8 cellular contexts compared by ENCODE assay signal in the genomic region with DNA sequence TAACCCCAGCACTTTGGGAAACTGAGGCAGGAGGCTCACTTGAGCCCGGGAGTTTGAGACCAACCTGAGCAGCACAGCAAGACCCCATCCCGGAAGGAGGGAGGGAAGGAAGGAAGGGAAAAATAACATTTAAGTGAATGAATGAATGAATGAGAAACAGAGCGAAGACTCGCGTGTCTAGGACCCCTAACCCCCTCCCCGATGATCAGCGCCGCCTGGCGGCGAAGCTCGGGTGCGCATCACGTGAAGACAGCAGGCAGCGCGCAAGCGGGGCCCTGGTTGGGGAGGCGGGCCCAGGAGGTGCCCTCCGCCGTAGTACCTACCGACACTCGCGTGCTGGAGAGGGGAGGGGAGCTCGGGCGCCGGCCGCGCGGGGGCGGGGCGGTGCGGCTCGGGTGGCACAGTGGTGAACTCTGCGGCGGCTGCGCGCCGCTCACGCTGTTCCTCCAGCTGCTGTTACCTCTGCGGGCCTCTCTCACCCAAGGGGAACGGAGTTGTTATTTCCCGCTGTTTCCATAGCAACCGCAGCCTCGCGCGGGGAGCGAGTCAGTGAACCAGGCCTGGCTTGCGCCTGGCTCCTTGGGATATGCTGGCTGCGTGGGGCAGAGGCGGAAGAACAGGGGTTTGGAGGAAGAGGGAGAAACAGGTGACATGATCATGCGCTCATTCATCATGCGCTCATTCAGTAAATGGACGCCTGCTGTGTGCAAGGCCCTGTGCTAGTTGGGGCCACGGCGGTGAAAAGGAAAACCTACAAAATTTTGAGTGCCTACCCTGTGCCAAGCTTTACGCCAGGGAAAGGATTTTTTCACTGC. TPM values are rescaled to one million over a fixed set of nuclear protein-coding genes. Genes with fewer than 3 reads are reported as not detected.
DNase-seq lines count a peak whose midpoint lies in the region; ATAC-seq and TF ChIP-seq lines count a peak whose summit lies in the region.

No MANE protein-coding gene starts in this region.

- H4K20me1 ChIP-seq in BLaER1 treated with 17β-estradiol and CSF1 and Interleukin-3, amounts not matched to agents 10 nM and 100 nM, result no peaks in the 10 kb centered on the region

- peak overlapping the region; percentile 51 to 82 (median 70) for H3K4me2 ChIP-seq in BLaER1 treated with 17β-estradiol and CSF1 and Interleukin-3, amounts not matched to agents 10 nM and 100 nM

- peak; percentile 89 for DNase-seq in NCI-H526 treated with DMSO at 0.1 percent for 48 hours (lab: John Stamatoyannopoulos, UW)
- DNase-seq in activated CD4-positive, alpha-beta T cell treated with anti-CD3 and anti-CD28 coated beads, Interleukin-2, amount 50 U/mL, for 24 hours (ENCODE audit: low read depth in 1 of 2, low spot score in 1 of 2), result peak; percentile 63 to 74
- DNase-seq in right lobe of liver, result peak; percentile 46 to 73 (median 57)
- DNase-seq in stimulated activated CD4-positive, alpha-beta T cell treated with anti-CD3 and anti-CD28 coated beads, Interleukin-4, amount 100 ng/mL, for 24 hours, result peak; percentile 80

- peaks cover 9 to 14% (median 13%) of the 10 kb centered on the region in 11 experiments for H3K9me3 ChIP-seq in BLaER1 treated with 17β-estradiol and CSF1 and Interleukin-3, amounts not matched to agents 10 nM and 100 nM (replicated peaks in 1 of 11)
- H3K9me3 ChIP-seq in duodenal mucosa (ENCODE audit: control insufficient read depth in 1 of 2, low read length in 2 of 2), result no peaks in the 10 kb centered on the region
- no peaks in the 10 kb centered on the region for H3K9me3 ChIP-seq in right lobe of liver

- TF ChIP-seq CTCF in right lobe of liver (IDR thresholded peaks at IDR 0.05), result peak; percentile 36 to 70 (median 50)

- 17% methylated on average over 36 of the region's 55 CpGs for WGBS in right lobe of liver (ENCODE audit: insufficient coverage, low coverage, low lambda C conversion rate, missing lambda C conversion rate)

- H3K36me3 ChIP-seq in BLaER1 treated with 17β-estradiol and CSF1 and Interleukin-3, amounts not matched to agents 10 nM and 100 nM, result no peaks in the 10 kb centered on the region
- H3K36me3 ChIP-seq in duodenal mucosa (ENCODE audit: control insufficient read depth in 1 of 2, insufficient read depth in 2 of 2, low read length in 2 of 2) (no peaks in the 10 kb centered on the region), right lobe of liver (no peaks in the 10 kb centered on the region)

- H3K4me1 ChIP-seq in BLaER1 treated with 17β-estradiol and CSF1 and Interleukin-3, amounts not matched to agents 10 nM and 100 nM, result peaks cover 0 to 10% (median 6%) of the 10 kb centered on the region in 10 experiments; a peak in 11 of 20 replicates
- H3K4me1 ChIP-seq in duodenal mucosa (ENCODE audit: control insufficient read depth in 1 of 2, insufficient read depth in 2 of 2, low read length in 2 of 2) (peaks cover 18 to 19% of the 10 kb centered on the region in 2 donors), right lobe of liver (peaks cover 0 to 22% (median 3%) of the 10 kb centered on the region in 4 donors)

- no peaks in the 10 kb centered on the region for H3K27me3 ChIP-seq in BLaER1 treated with 17β-estradiol and CSF1 and Interleukin-3, amounts not matched to agents 10 nM and 100 nM
- H3K27me3 ChIP-seq in duodenal mucosa (ENCODE audit: control insufficient read depth in 1 of 2, insufficient read depth in 2 of 2, low read length in 2 of 2) (peaks cover 0 to 9% of the 10 kb centered on the region in 2 donors), right lobe of liver (no peaks in the 10 kb centered on the region)

- TF ChIP-seq POLR2A in right lobe of liver (IDR thresholded peaks at IDR 0.05), result no peak

- H3K27ac ChIP-seq in BLaER1 treated with 17β-estradiol and CSF1 and Interleukin-3, amounts not matched to agents 10 nM and 100 nM, result peak overlapping the region in 2 of 11 experiments; percentile 42 to 51; a peak in 3 of 22 replicates
- H3K27ac ChIP-seq in duodenal mucosa (ENCODE audit: low read depth, low read length) (no peak overlapping the region), right lobe of liver (peak overlapping the region in 1 of 3 donors; percentile 9)

- H3K9ac ChIP-seq in BLaER1 treated with 17β-estradiol and CSF1 and Interleukin-3, amounts not matched to agents 10 nM and 100 nM, result peak overlapping the region in 6 of 11 experiments; percentile 8 to 56 (median 45); a peak in 8 of 22 replicates
- peak overlapping the region in 1 of 2 donors; percentile 35 for H3K9ac ChIP-seq in duodenal mucosa (ENCODE audit: low read depth in 1 of 2, low read length in 2 of 2)

- H3K4me3 ChIP-seq in BLaER1 treated with 17β-estradiol and CSF1 and Interleukin-3, amounts not matched to agents 10 nM and 100 nM, result peak overlapping the region; percentile 38 to 66 (median 49); a peak in 18 of 20 replicates
- H3K4me3 ChIP-seq in duodenal mucosa (ENCODE audit: low read depth in 1 of 2, low read length in 2 of 2) (peak overlapping the region; percentile 62 to 77), right lobe of liver (peak overlapping the region; percentile 23 to 52 (median 32))

- peak; percentile 87 for ATAC-seq in GM19395 (IDR thresholded peaks at IDR 0.05; ENCODE audit: unreplicated experiment)
- peak; percentile 89 for ATAC-seq in HG03520 (IDR thresholded peaks at IDR 0.05; ENCODE audit: unreplicated experiment)
- ATAC-seq in right lobe of liver, result peak; percentile 71 to 84 (median 80)

- intact Hi-C loops in right lobe of liver (cut with DNase I), result no loop called here

RNA-seq across cellular contexts. Expression of gene DCDC2, which starts 2.0 kb away (rescaled TPM):
- 1 to 10 TPM in 3 of 6 experiments, under 1 TPM in 3; 0.68 to 3.8 (median 0.92) TPM for total RNA-seq in right lobe of liver

RNA-seq across cellular contexts. Expression of gene MRS2, which starts 42.9 kb away (rescaled TPM):
- 10 to 100 TPM; 11.1 to 16.4 (median 13.1) TPM for total RNA-seq in right lobe of liver
